Comparison of ENCODE assay signal across 6 cellular contexts in genomic region chr6:96410467-96410866, GRCh38.
"Had no signal": no experiment of that assay in that cellular context is flagged by ENCODE, and none has a peak within 500 bp of the region (broad histone marks: within the 10 kb centered on the region; RNA-seq: fewer than 3 reads in every experiment).

No MANE protein-coding gene starts in this region.

- DNase-seq: GM23248, GOT3, H7, HFFc6 had no signal

- ATAC-seq: HCT116, HepG2 had no signal
